1 cellular context compared by ENCODE assay signal in genomic region chr9:79408200-79408599, GRCh38.
TF ChIP-seq lines count a peak whose summit lies in the region.

No MANE protein-coding gene starts in this region.

TF ChIP-seq in H1, 55 proteins besides CTCF, POLR2A, EP300 and RAD21 (continued from another document):
- TF ChIP-seq SRF (IDR thresholded peaks at IDR 0.05; ENCODE audit: low read depth, low read length): no peak
- no peak for TF ChIP-seq POU5F1 (IDR thresholded peaks at IDR 0.05; ENCODE audit: low read depth, low read length)
- TF ChIP-seq NANOG (IDR thresholded peaks at IDR 0.05; ENCODE audit: insufficient read depth, low read depth, low read length, poor library complexity, severe bottlenecking): no peak
- no peak for TF ChIP-seq PHF8 (conservative IDR thresholded peaks at IDR 0.05; ENCODE audit: low read depth, low read length)
- no peak for TF ChIP-seq FOSL1 (IDR thresholded peaks at IDR 0.05; ENCODE audit: insufficient read depth, low read depth, low read length)
- no peak for TF ChIP-seq CBX5 (IDR thresholded peaks at IDR 0.05; ENCODE audit: low read depth, low read length)
- TF ChIP-seq SIRT6 (IDR thresholded peaks at IDR 0.05; ENCODE audit: low read length): no peak
- no peak for TF ChIP-seq RFX5 (IDR thresholded peaks at IDR 0.05; ENCODE audit: borderline replicate concordance, low read depth, low read length)
- no peak for TF ChIP-seq KDM4A (IDR thresholded peaks at IDR 0.05; ENCODE audit: low read depth, low read length, severe bottlenecking)
- TF ChIP-seq SP1 (IDR thresholded peaks at IDR 0.05; ENCODE audit: low read depth, low read length): no peak
- TF ChIP-seq CTBP2 (IDR thresholded peaks at IDR 0.05; ENCODE audit: borderline replicate concordance, insufficient read depth, insufficient read length, low read length): no peak
- TF ChIP-seq POLR2AphosphoS5 (IDR thresholded peaks at IDR 0.05; ENCODE audit: low read depth, low read length): no peak
- TF ChIP-seq SUZ12 (IDR thresholded peaks at IDR 0.05; ENCODE audit: low read length): no peak
- TF ChIP-seq BACH1 (IDR thresholded peaks at IDR 0.05; ENCODE audit: low read length): no peak
